In the genomic region with DNA sequence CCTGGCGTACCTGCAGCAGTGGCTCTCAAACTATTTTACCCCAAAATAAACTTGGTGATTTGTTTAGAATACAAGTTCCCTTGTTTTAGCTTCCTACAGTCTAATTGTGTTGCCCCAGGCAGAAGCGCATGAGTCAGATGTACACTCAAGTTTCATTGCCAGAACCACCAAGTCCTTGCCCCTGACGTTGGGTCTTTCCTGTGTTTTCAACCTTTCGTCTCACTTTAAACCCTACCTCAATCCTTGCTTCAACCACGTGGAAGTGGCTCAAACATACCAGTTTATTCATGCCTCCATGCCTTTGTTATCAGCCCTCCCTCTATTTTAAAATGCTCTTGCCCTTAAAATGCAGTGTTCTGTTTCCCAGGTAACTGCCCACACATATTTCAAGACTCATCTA, we compare ENCODE assay signal across 18 cellular contexts.
DNase-seq lines count a peak whose midpoint lies in the region; ATAC-seq and TF ChIP-seq lines count a peak whose summit lies in the region.
"Had no signal": no experiment of that assay in that cellular context is flagged by ENCODE, and none has a peak within 500 bp of the region (broad histone marks: within the 10 kb centered on the region; RNA-seq: fewer than 3 reads in every experiment).

No MANE protein-coding gene starts in this region.

- 88 to 89% methylated on average over 5 of the region's 5 CpGs for WGBS in sigmoid colon, 2 donors

- in situ Hi-C loops in brain microvascular endothelial cell (cut with HindIII; ENCODE audit: low pct_ligation_motif_present, low sequenced_read_pairs), result no loop called here

- no peak overlapping the region for H3K27ac ChIP-seq in brain microvascular endothelial cell
- no peak overlapping the region for H3K27ac ChIP-seq in sigmoid colon
- H3K27ac ChIP-seq: lower lobe of right lung, VCaP had no signal

- ATAC-seq in mucosa of descending colon, result no peak
- ATAC-seq: stimulated activated naive B cell treated with anti-CD40 and anti-IgM and Interleukin-4, amounts not matched to agents 10 μg/mL and 1 μg/mL and 100 μg/mL, for 72 hours had no signal

- peak; percentile 32 for DNase-seq in AG20443 (ENCODE audit: low spot score)
- DNase-seq in M059J (ENCODE audit: low read depth), result peak; percentile 98
- DNase-seq in brain microvascular endothelial cell, result peak; percentile 50
- DNase-seq in foreskin melanocyte, result peak; percentile 79
- DNase-seq in T-helper 9 cell, result no peak
- no peak for DNase-seq in sigmoid colon
- DNase-seq in mucosa of descending colon, result no peak
- DNase-seq in NCI-H510A treated with DMSO at 0.1 percent for 48 hours (lab: John Stamatoyannopoulos, UW), result no peak
- DNase-seq: activated naive CD8-positive, alpha-beta T cell treated with anti-CD3 and anti-CD28 coated beads, Interleukin-2, amount 10 ng/mL, durations not matched to agents 7 days and 5 days; GOT3; lower lobe of right lung; NCI-H1105 treated with DMSO at 0.1 percent for 48 hours; NCI-H526; occipital lobe; SHP77 treated with DMSO at 0.1 percent for 48 hours; stimulated activated CD4-positive, alpha-beta T cell treated with anti-CD3 and anti-CD28 coated beads, Interleukin-2, amount 100 ng/mL, for 48 hours; stimulated activated naive B cell treated with anti-CD40 and anti-IgM and Interleukin-4, amounts not matched to agents 10 μg/mL and 1 μg/mL and 100 μg/mL, for 72 hours had no signal

- no peak overlapping the region for H3K4me3 ChIP-seq in brain microvascular endothelial cell (ENCODE audit: low read depth, low read length)
- H3K4me3 ChIP-seq in sigmoid colon, result no peak overlapping the region
- no peak overlapping the region for H3K4me3 ChIP-seq in mucosa of descending colon
- H3K4me3 ChIP-seq: lower lobe of right lung had no signal

- H3K9me3 ChIP-seq in sigmoid colon, result no peaks in the 10 kb centered on the region
- H3K9me3 ChIP-seq in mucosa of descending colon, result no peaks in the 10 kb centered on the region
- H3K9me3 ChIP-seq: lower lobe of right lung had no signal

- no peaks in the 10 kb centered on the region for H3K4me1 ChIP-seq in sigmoid colon
- H3K4me1 ChIP-seq in mucosa of descending colon (ENCODE audit: low read depth), result no peaks in the 10 kb centered on the region
- H3K4me1 ChIP-seq: lower lobe of right lung had no signal

- TF ChIP-seq CTCF in brain microvascular endothelial cell (IDR thresholded peaks at IDR 0.05; ENCODE audit: low read depth, low read length, missing control alignments), result no peak
- no peak for TF ChIP-seq CTCF in sigmoid colon (IDR thresholded peaks at IDR 0.05)
- TF ChIP-seq CTCF in mucosa of descending colon (IDR thresholded peaks at IDR 0.05), result no peak

- H3K36me3 ChIP-seq in brain microvascular endothelial cell (replicated peaks) (no peaks in the 10 kb centered on the region), sigmoid colon (no peaks in the 10 kb centered on the region), mucosa of descending colon (ENCODE audit: low read depth) (no peaks in the 10 kb centered on the region)
- H3K36me3 ChIP-seq: lower lobe of right lung had no signal

- H3K27me3 ChIP-seq in brain microvascular endothelial cell (replicated peaks) (no peaks in the 10 kb centered on the region), sigmoid colon (no peaks in the 10 kb centered on the region)

- intact Hi-C loops in sigmoid colon (cut with DNase I), result no loop called here
- intact Hi-C loops in mucosa of descending colon (cut with DNase I, micrococcal nuclease), result no loop called here

- no peak for TF ChIP-seq EP300 in sigmoid colon (IDR thresholded peaks at IDR 0.05)

- TF ChIP-seq POLR2A in sigmoid colon (IDR thresholded peaks at IDR 0.05), result no peak

Comparison
In these comparisons a context has a peak if more than half of its experiments do, and no peak if none do; other contexts are left out.
1. DNase-seq: peak in AG20443 (single experiment), M059J (single experiment), brain microvascular endothelial cell (single experiment) and foreskin melanocyte (single experiment); none in T-helper 9 cell (single experiment), sigmoid colon (single experiment), mucosa of descending colon (0 of 3) and NCI-H510A treated with DMSO at 0.1 percent for 48 hours (single experiment).